ENCODE assay signal across 14 cellular contexts in genomic region chr3:98991393-98991792, GRCh38.
DNase-seq lines count a peak whose midpoint lies in the region; ATAC-seq and TF ChIP-seq lines count a peak whose summit lies in the region.
"Had no signal": no experiment of that assay in that cellular context is flagged by ENCODE, and none has a peak within 500 bp of the region (broad histone marks: within the 10 kb centered on the region; RNA-seq: fewer than 3 reads in every experiment).

No MANE protein-coding gene starts in this region.

- H3K27me3 Mint-ChIP-seq in endodermal cell (ENCODE audit: insufficient read depth), result no peaks in the 10 kb centered on the region
- H3K27me3 Mint-ChIP-seq: activated naive CD8-positive, alpha-beta T cell treated with anti-CD3 and anti-CD28 coated beads for 36 hours; memory B cell had no signal

- H3K36me3 Mint-ChIP-seq in endodermal cell (ENCODE audit: low read depth), result no peaks in the 10 kb centered on the region
- H3K36me3 Mint-ChIP-seq in stimulated activated effector memory CD8-positive, alpha-beta T cell treated with anti-CD3 and anti-CD28 coated beads, Interleukin-12 subunit alpha, Interleukin-12 subunit beta, amount 100 ng/mL, for 72 hours, result no peaks in the 10 kb centered on the region
- H3K36me3 Mint-ChIP-seq: activated CD8-positive, alpha-beta memory T cell treated with anti-CD3 and anti-CD28 coated beads, Interleukin-2, amount 10 ng/mL, durations not matched to agents 7 days and 5 days; activated naive CD8-positive, alpha-beta T cell treated with anti-CD3 and anti-CD28 coated beads for 36 hours; memory B cell had no signal

- H3K4me1 ChIP-seq in endodermal cell (ENCODE audit: control insufficient read depth, insufficient read depth, low read length), result no peaks in the 10 kb centered on the region
- H3K4me1 ChIP-seq: spleen had no signal

- no peak for DNase-seq in GM12865 (ENCODE audit: low read depth)
- no peak for DNase-seq in LNCaP clone FGC (ENCODE audit: low read depth)
- no peak for DNase-seq in endodermal cell
- DNase-seq in stimulated activated effector memory CD8-positive, alpha-beta T cell treated with anti-CD3 and anti-CD28 coated beads, Interleukin-12 subunit alpha, Interleukin-12 subunit beta, amount 100 ng/mL, for 72 hours (ENCODE audit: low spot score in 2 of 2), result no peak
- no peak for DNase-seq in D341Med (ENCODE audit: low spot score)
- DNase-seq in NCI-H82 (lab: John Stamatoyannopoulos, UW), result no peak
- no peak for DNase-seq in CD1c-positive myeloid dendritic cell (ENCODE audit: extremely low spot score)
- DNase-seq: activated CD8-positive, alpha-beta memory T cell treated with anti-CD3 and anti-CD28 coated beads, Interleukin-2, amount 10 ng/mL, durations not matched to agents 7 days and 5 days; activated naive CD8-positive, alpha-beta T cell treated with anti-CD3 and anti-CD28 coated beads for 36 hours; erythroblast; MM.1S; spleen had no signal

- no peaks in the 10 kb centered on the region for H3K9me3 ChIP-seq in endodermal cell (ENCODE audit: control insufficient read depth, low read length)
- H3K9me3 ChIP-seq: spleen had no signal

- no peak overlapping the region for H3K4me3 ChIP-seq in GM12865 (ENCODE audit: low read depth, low read length)
- H3K4me3 ChIP-seq in LNCaP clone FGC (ENCODE audit: low read depth, low read length), result no peak overlapping the region
- no peak overlapping the region for H3K4me3 ChIP-seq in endodermal cell (ENCODE audit: low read length)
- H3K4me3 ChIP-seq: spleen had no signal

- no peaks in the 10 kb centered on the region for H3K9me3 Mint-ChIP-seq in endodermal cell
- H3K9me3 Mint-ChIP-seq in stimulated activated effector memory CD8-positive, alpha-beta T cell treated with anti-CD3 and anti-CD28 coated beads, Interleukin-12 subunit alpha, Interleukin-12 subunit beta, amount 100 ng/mL, for 72 hours, result peaks cover 4% of the 10 kb centered on the region

- H3K27ac ChIP-seq in endodermal cell (ENCODE audit: low read depth, low read length), result no peak overlapping the region
- H3K27ac ChIP-seq: spleen, VCaP had no signal

- H3K9ac ChIP-seq in endodermal cell (ENCODE audit: extremely low read depth, low read length, poor library complexity, severe bottlenecking), result no peak overlapping the region

- H3K27ac Mint-ChIP-seq in endodermal cell, result no peak overlapping the region
- H3K27ac Mint-ChIP-seq in stimulated activated effector memory CD8-positive, alpha-beta T cell treated with anti-CD3 and anti-CD28 coated beads, Interleukin-12 subunit alpha, Interleukin-12 subunit beta, amount 100 ng/mL, for 72 hours, result no peak overlapping the region
- H3K27ac Mint-ChIP-seq: activated CD8-positive, alpha-beta memory T cell treated with anti-CD3 and anti-CD28 coated beads, Interleukin-2, amount 10 ng/mL, durations not matched to agents 7 days and 5 days; activated naive CD8-positive, alpha-beta T cell treated with anti-CD3 and anti-CD28 coated beads for 36 hours; memory B cell had no signal

- H3K36me3 ChIP-seq in endodermal cell (ENCODE audit: control insufficient read depth, insufficient read depth, low read length), result no peaks in the 10 kb centered on the region
- H3K36me3 ChIP-seq: spleen had no signal

- H3K27me3 ChIP-seq in endodermal cell (ENCODE audit: control insufficient read depth, insufficient read depth, low read length, poor library complexity, severe bottlenecking), result no peaks in the 10 kb centered on the region

- H3K4me3 Mint-ChIP-seq in endodermal cell, result no peak overlapping the region
- no peak overlapping the region for H3K4me3 Mint-ChIP-seq in stimulated activated effector memory CD8-positive, alpha-beta T cell treated with anti-CD3 and anti-CD28 coated beads, Interleukin-12 subunit alpha, Interleukin-12 subunit beta, amount 100 ng/mL, for 72 hours
- H3K4me3 Mint-ChIP-seq: activated CD8-positive, alpha-beta memory T cell treated with anti-CD3 and anti-CD28 coated beads, Interleukin-2, amount 10 ng/mL, durations not matched to agents 7 days and 5 days; activated naive CD8-positive, alpha-beta T cell treated with anti-CD3 and anti-CD28 coated beads for 36 hours; memory B cell had no signal

- H3K4me1 Mint-ChIP-seq in endodermal cell, result no peaks in the 10 kb centered on the region
- H3K4me1 Mint-ChIP-seq in stimulated activated effector memory CD8-positive, alpha-beta T cell treated with anti-CD3 and anti-CD28 coated beads, Interleukin-12 subunit alpha, Interleukin-12 subunit beta, amount 100 ng/mL, for 72 hours, result no peaks in the 10 kb centered on the region
- H3K4me1 Mint-ChIP-seq: activated CD8-positive, alpha-beta memory T cell treated with anti-CD3 and anti-CD28 coated beads, Interleukin-2, amount 10 ng/mL, durations not matched to agents 7 days and 5 days; activated naive CD8-positive, alpha-beta T cell treated with anti-CD3 and anti-CD28 coated beads for 36 hours; memory B cell had no signal

- peak; percentile 7 for TF ChIP-seq CTCF in GM12865 (IDR thresholded peaks at IDR 0.05; ENCODE audit: insufficient read depth, low read depth, low read length, missing control alignments)
- 0 out of 2 replicates have a peak, but pooled peaks have one; percentile 17 for TF ChIP-seq CTCF in LNCaP clone FGC (IDR thresholded peaks at IDR 0.05; ENCODE audit: control insufficient read depth, extremely low read depth, insufficient read depth)
- peak; percentile 42 for TF ChIP-seq CTCF in endodermal cell (conservative IDR thresholded peaks at IDR 0.05)

- ATAC-seq in stimulated activated effector memory CD8-positive, alpha-beta T cell treated with anti-CD3 and anti-CD28 coated beads, Interleukin-12 subunit alpha, Interleukin-12 subunit beta, amount 100 ng/mL, for 72 hours, result peak; percentile 8
- ATAC-seq: activated CD8-positive, alpha-beta memory T cell treated with anti-CD3 and anti-CD28 coated beads, Interleukin-2, amount 10 ng/mL, durations not matched to agents 7 days and 5 days had no signal
